ENCODE assay signal across 1 cellular context in genomic region chr19:48990400-48990799, GRCh38.
TF ChIP-seq lines count a peak whose summit lies in the region.

No MANE protein-coding gene starts in this region.

TF ChIP-seq in IMR-90, 13 proteins besides CTCF, POLR2A, EP300 and RAD21:
- no peak for TF ChIP-seq USF2 (IDR thresholded peaks at IDR 0.05; ENCODE audit: low read depth, low read length)
- no peak for TF ChIP-seq CEBPB (IDR thresholded peaks at IDR 0.05; ENCODE audit: low read depth, low read length)
- TF ChIP-seq ELK1 (IDR thresholded peaks at IDR 0.05; ENCODE audit: borderline replicate concordance, low read depth, low read length) = no peak
- TF ChIP-seq RFX5 (IDR thresholded peaks at IDR 0.05; ENCODE audit: low read depth, low read length) = no peak
